In genomic region chr20:45420125-45420524, GRCh38 we compare ENCODE assay signal across 16 cellular contexts. TPM values are rescaled to one million over a fixed set of nuclear protein-coding genes. Genes with fewer than 3 reads are reported as not detected.
DNase-seq lines count a peak whose midpoint lies in the region; ATAC-seq, FAIRE-seq and TF ChIP-seq lines count a peak whose summit lies in the region.
"Had no signal": no experiment of that assay in that cellular context is flagged by ENCODE, and none has a peak within 500 bp of the region (broad histone marks: within the 10 kb centered on the region; RNA-seq: fewer than 3 reads in every experiment).

No MANE protein-coding gene starts in this region.

- CTCF ChIA-PET in activated CD4-positive, alpha-beta T cell treated with anti-CD3 and anti-CD28 coated beads for 36 hours (lab: Charles Lee), result interaction anchor here (0.6 to 7.3 kb wide), 7 partner anchors 12 to 117 kb away, joined by 3 to 43 read pairs (median 3); no protein-coding TSS in a partner anchor

- H4K20me1 ChIP-seq in GM23248 (ENCODE audit: insufficient read depth) (no peaks in the 10 kb centered on the region), astrocyte (ENCODE audit: insufficient read depth, low read length) (peaks cover 12% of the 10 kb centered on the region)

- H3K4me3 ChIP-seq in GM23248 (no peak overlapping the region), astrocyte (ENCODE audit: insufficient read depth, low read depth, low read length) (no peak overlapping the region)
- H3K4me3 ChIP-seq: pancreas had no signal

- H3K27me3 ChIP-seq in GM23248 (replicated peaks; ENCODE audit: insufficient read depth) (no peaks in the 10 kb centered on the region), astrocyte (ENCODE audit: insufficient read depth, low read length) (no peaks in the 10 kb centered on the region)
- H3K27me3 ChIP-seq: pancreas had no signal

- POLR2A ChIA-PET in activated CD4-positive, alpha-beta T cell treated with anti-CD3 and anti-CD28 coated beads for 36 hours (lab: Charles Lee), result interaction anchor here (1.0 kb wide), 1 partner anchor 47 kb away, joined by 3 read pairs; no protein-coding TSS in a partner anchor

- H3K36me3 ChIP-seq in GM23248 (ENCODE audit: low read depth) (peaks cover 29% of the 10 kb centered on the region), astrocyte (ENCODE audit: insufficient read depth, low read length) (peaks cover 30% of the 10 kb centered on the region)

- no peaks in the 10 kb centered on the region for H3K27me3 Mint-ChIP-seq in astrocyte (ENCODE audit: low read depth, unreplicated experiment)
- H3K27me3 Mint-ChIP-seq in stimulated activated memory B cell treated with anti-CD40 and anti-IgM and Interleukin-4, amounts not matched to agents 10 μg/mL and 1 μg/mL and 100 μg/mL, for 72 hours, result no peaks in the 10 kb centered on the region
- H3K27me3 Mint-ChIP-seq in activated CD4-positive, alpha-beta T cell treated with anti-CD3 and anti-CD28 coated beads for 36 hours, result no peaks in the 10 kb centered on the region

- H3K36me3 Mint-ChIP-seq in astrocyte (ENCODE audit: low read depth, unreplicated experiment), result no peaks in the 10 kb centered on the region
- H3K36me3 Mint-ChIP-seq in stimulated activated memory B cell treated with anti-CD40 and anti-IgM and Interleukin-4, amounts not matched to agents 10 μg/mL and 1 μg/mL and 100 μg/mL, for 72 hours, result peaks cover 60% of the 10 kb centered on the region
- peaks cover 50% of the 10 kb centered on the region for H3K36me3 Mint-ChIP-seq in activated CD4-positive, alpha-beta T cell treated with anti-CD3 and anti-CD28 coated beads for 36 hours (ENCODE audit: low read depth)

- intact Hi-C loops in left ventricle myocardium superior (cut with micrococcal nuclease), result no loop called here
- intact Hi-C loops in activated CD4-positive, alpha-beta T cell treated with anti-CD3 and anti-CD28 coated beads for 36 hours (cut with DNase I, micrococcal nuclease), result no loop called here

- DNase-seq in GM23248, result no peak
- no peak for DNase-seq in astrocyte (ENCODE audit: low read depth)
- peak; percentile 37 for DNase-seq in left ventricle myocardium superior
- no peak for DNase-seq in G401 (ENCODE audit: low spot score)
- DNase-seq in activated CD4-positive, alpha-beta T cell treated with anti-CD3 and anti-CD28 coated beads for 36 hours, result no peak
- DNase-seq: CD8-positive, alpha-beta T cell; GDM1; mesendoderm; NCI-H1694; NCI-H82 had no signal

- H3K4me2 ChIP-seq in GM23248 (ENCODE audit: unreplicated experiment) (no peak overlapping the region), astrocyte (ENCODE audit: low read length) (peak overlapping the region; percentile 71)

- H3K4me3 Mint-ChIP-seq in astrocyte (ENCODE audit: unreplicated experiment), result no peak overlapping the region
- no peak overlapping the region for H3K4me3 Mint-ChIP-seq in stimulated activated memory B cell treated with anti-CD40 and anti-IgM and Interleukin-4, amounts not matched to agents 10 μg/mL and 1 μg/mL and 100 μg/mL, for 72 hours
- no peak overlapping the region for H3K4me3 Mint-ChIP-seq in activated CD4-positive, alpha-beta T cell treated with anti-CD3 and anti-CD28 coated beads for 36 hours
- H3K4me3 Mint-ChIP-seq: CD8-positive, alpha-beta T cell; WTC11 had no signal

- H3K9me3 ChIP-seq in GM23248 (ENCODE audit: low read depth) (no peaks in the 10 kb centered on the region), astrocyte (ENCODE audit: insufficient read depth, low read depth, low read length) (no peaks in the 10 kb centered on the region)
- H3K9me3 ChIP-seq: pancreas had no signal

- no peak overlapping the region for H2AFZ ChIP-seq in GM23248
- H2AFZ ChIP-seq in astrocyte (ENCODE audit: low read depth, low read length), result no peak overlapping the region

- H3K9ac ChIP-seq in GM23248 (peak overlapping the region; percentile 65), astrocyte (ENCODE audit: low read length) (peak overlapping the region; percentile 60)

- no peaks in the 10 kb centered on the region for H3K9me2 ChIP-seq in GM23248 (ENCODE audit: insufficient read depth)

- ATAC-seq in left ventricle myocardium superior (peak; percentile 41), GM18870 (IDR thresholded peaks at IDR 0.05; ENCODE audit: unreplicated experiment) (no peak), HG03108 (IDR thresholded peaks at IDR 0.05; ENCODE audit: unreplicated experiment) (no peak)
- ATAC-seq in stimulated activated memory B cell treated with anti-CD40 and anti-IgM and Interleukin-4, amounts not matched to agents 10 μg/mL and 1 μg/mL and 100 μg/mL, for 72 hours, result no peak
- no peak for ATAC-seq in activated CD4-positive, alpha-beta T cell treated with anti-CD3 and anti-CD28 coated beads for 36 hours
- ATAC-seq: CD8-positive, alpha-beta T cell; HCT116; WTC11 had no signal

- peaks cover 28% of the 10 kb centered on the region for H3K79me2 ChIP-seq in GM23248 (ENCODE audit: insufficient read depth)
- peaks cover 29% of the 10 kb centered on the region for H3K79me2 ChIP-seq in astrocyte (ENCODE audit: insufficient read depth, low read length)

- peaks cover 26% of the 10 kb centered on the region for H3K4me1 ChIP-seq in GM23248 (ENCODE audit: insufficient read depth)
- H3K4me1 ChIP-seq in astrocyte (ENCODE audit: insufficient read depth, low read length), result peaks cover 27% of the 10 kb centered on the region

- TF ChIP-seq CTCF in astrocyte (IDR thresholded peaks at IDR 0.05; ENCODE audit: insufficient read depth, low read depth, low read length), result no peak

- no peak for FAIRE-seq in astrocyte (lab: Jason Lieb, UNC)
- FAIRE-seq: pancreas had no signal

- in situ Hi-C loops in GM23248 (cut with MboI) (no loop called here), G401 (cut with HindIII; ENCODE audit: low sequenced_read_pairs) (no loop called here)

- H3K27ac Mint-ChIP-seq in astrocyte (ENCODE audit: unreplicated experiment), result no peak overlapping the region
- peak overlapping the region; percentile 91 for H3K27ac Mint-ChIP-seq in stimulated activated memory B cell treated with anti-CD40 and anti-IgM and Interleukin-4, amounts not matched to agents 10 μg/mL and 1 μg/mL and 100 μg/mL, for 72 hours
- no peak overlapping the region for H3K27ac Mint-ChIP-seq in activated CD4-positive, alpha-beta T cell treated with anti-CD3 and anti-CD28 coated beads for 36 hours
- H3K27ac Mint-ChIP-seq: WTC11 had no signal

- peaks cover 21% of the 10 kb centered on the region for H3F3A ChIP-seq in GM23248 (ENCODE audit: insufficient read depth)

- no peaks in the 10 kb centered on the region for H3K9me3 Mint-ChIP-seq in astrocyte (ENCODE audit: unreplicated experiment)
- no peaks in the 10 kb centered on the region for H3K9me3 Mint-ChIP-seq in stimulated activated memory B cell treated with anti-CD40 and anti-IgM and Interleukin-4, amounts not matched to agents 10 μg/mL and 1 μg/mL and 100 μg/mL, for 72 hours
- H3K9me3 Mint-ChIP-seq in activated CD4-positive, alpha-beta T cell treated with anti-CD3 and anti-CD28 coated beads for 36 hours (ENCODE audit: low read depth), result no peaks in the 10 kb centered on the region
- H3K9me3 Mint-ChIP-seq: CD8-positive, alpha-beta T cell; WTC11 had no signal

- WGBS in GM23248 (ENCODE audit: low coverage in 1 of 2, low lambda C conversion rate in 2 of 2, missing lambda C conversion rate in 2 of 2), 2 experiments, result 88 to 90% methylated on average over 8 of the region's 8 CpGs

- no peaks in the 10 kb centered on the region for H3K4me1 Mint-ChIP-seq in astrocyte (ENCODE audit: low read depth, unreplicated experiment)
- H3K4me1 Mint-ChIP-seq in stimulated activated memory B cell treated with anti-CD40 and anti-IgM and Interleukin-4, amounts not matched to agents 10 μg/mL and 1 μg/mL and 100 μg/mL, for 72 hours, result peaks cover 53% of the 10 kb centered on the region
- H3K4me1 Mint-ChIP-seq in activated CD4-positive, alpha-beta T cell treated with anti-CD3 and anti-CD28 coated beads for 36 hours, result peaks cover 32% of the 10 kb centered on the region

- H3K27ac ChIP-seq in GM23248, result peak overlapping the region; percentile 89
- peak overlapping the region; percentile 90 for H3K27ac ChIP-seq in astrocyte (ENCODE audit: low read depth, low read length)

RNA-seq across cellular contexts. Expression of gene PIGT, which starts 4.2 kb away (rescaled TPM):
- total RNA-seq in GM23248 (2014; rRNA removed; shearing (Covaris generic)), result 108 and 138 TPM in 2 replicates
- polyA plus RNA-seq in GM23248 (2016; fragmentation: Nextera tagmentation; extraction: Ambion mirVana), result 190 and 198 TPM in 2 replicates
- 83.7 and 91.4 TPM in 2 replicates for total RNA-seq in astrocyte
- 115 TPM for total RNA-seq in left ventricle myocardium superior
- 25.2 and 31.0 TPM in 2 replicates for total RNA-seq in G401 (2014; rRNA removed; shearing (Covaris generic))
- 10 to 100 TPM; 44.0 to 65.7 TPM for total RNA-seq in activated CD4-positive, alpha-beta T cell treated with anti-CD3 and anti-CD28 coated beads for 36 hours

RNA-seq across cellular contexts. Expression of gene DBNDD2, which starts 12.0 kb away (rescaled TPM):
- 5.1 and 5.7 TPM in 2 replicates for total RNA-seq in GM23248 (2014; rRNA removed; shearing (Covaris generic))
- polyA plus RNA-seq in GM23248 (2016; fragmentation: Nextera tagmentation; extraction: Ambion mirVana), result 27.9 and 30.0 TPM in 2 replicates
- total RNA-seq in astrocyte, result 10.7 and 11.3 TPM in 2 replicates
- total RNA-seq in left ventricle myocardium superior, result 339 TPM
- 0.86 and 5.7 TPM in 2 replicates for total RNA-seq in G401 (2014; rRNA removed; shearing (Covaris generic))
- total RNA-seq in activated CD4-positive, alpha-beta T cell treated with anti-CD3 and anti-CD28 coated beads for 36 hours, result 10 to 100 TPM; 22.4 to 30.0 TPM

RNA-seq across cellular contexts. Expression of gene TP53TG5, which starts 42.0 kb away (rescaled TPM):
- not detected in 2 replicates for total RNA-seq in GM23248 (2014; rRNA removed; shearing (Covaris generic))
- 0.42 and 0.55 TPM in 2 replicates for polyA plus RNA-seq in GM23248 (2016; fragmentation: Nextera tagmentation; extraction: Ambion mirVana)
- not detected in 2 replicates for total RNA-seq in astrocyte
- 2.1 TPM for total RNA-seq in left ventricle myocardium superior
- not detected in 2 replicates for total RNA-seq in G401 (2014; rRNA removed; shearing (Covaris generic))
- under 1 TPM; 0.40 to 0.80 TPM for total RNA-seq in activated CD4-positive, alpha-beta T cell treated with anti-CD3 and anti-CD28 coated beads for 36 hours
- polyA plus RNA-seq: pancreas had no signal

RNA-seq across cellular contexts. Expression of gene WFDC2, which starts 49.4 kb away (rescaled TPM):
- not detected in 2 replicates for total RNA-seq in GM23248 (2014; rRNA removed; shearing (Covaris generic))
- polyA plus RNA-seq in GM23248 (2016; fragmentation: Nextera tagmentation; extraction: Ambion mirVana), result not detected in 2 replicates
- 2.4 and 4.1 TPM in 2 replicates for total RNA-seq in astrocyte
- 1.4 TPM for total RNA-seq in left ventricle myocardium superior
- not detected in 2 replicates for total RNA-seq in G401 (2014; rRNA removed; shearing (Covaris generic))
- total RNA-seq in activated CD4-positive, alpha-beta T cell treated with anti-CD3 and anti-CD28 coated beads for 36 hours, result under 1 TPM; 0.56 to 0.66 TPM
- total RNA-seq: CD8-positive, alpha-beta T cell had no signal

RNA-seq across cellular contexts. Expression of gene SYS1, which starts 57.2 kb away (rescaled TPM):
- total RNA-seq in GM23248 (2014; rRNA removed; shearing (Covaris generic)), result 27.3 and 38.7 TPM in 2 replicates
- polyA plus RNA-seq in GM23248 (2016; fragmentation: Nextera tagmentation; extraction: Ambion mirVana), result 24.6 and 27.1 TPM in 2 replicates
- 20.4 and 25.2 TPM in 2 replicates for total RNA-seq in astrocyte
- total RNA-seq in left ventricle myocardium superior, result 22.6 TPM
- total RNA-seq in G401 (2014; rRNA removed; shearing (Covaris generic)), result 13.0 and 21.9 TPM in 2 replicates
- total RNA-seq in activated CD4-positive, alpha-beta T cell treated with anti-CD3 and anti-CD28 coated beads for 36 hours, result 10 to 100 TPM; 16.1 to 26.1 TPM

Comparison
In these comparisons a context has a peak if more than half of its experiments do, and no peak if none do; other contexts are left out.
1. RNA of gene DBNDD2, which starts 12.0 kb away (total RNA-seq): 339 TPM in left ventricle myocardium superior (single experiment); 22.4 to 30.0 TPM in activated CD4-positive, alpha-beta T cell treated with anti-CD3 and anti-CD28 coated beads for 36 hours, 10.7 to 11.3 TPM in astrocyte, 5.1 to 5.7 TPM in GM23248 and 0.86 to 5.7 TPM in G401; every median in the first group is over 10 times any median in the second.